20 cellular contexts compared by ENCODE assay signal in genomic region chr14:79080040-79080439, GRCh38.
DNase-seq lines count a peak whose midpoint lies in the region; ATAC-seq and TF ChIP-seq lines count a peak whose summit lies in the region.
"Had no signal": no experiment of that assay in that cellular context is flagged by ENCODE, and none has a peak within 500 bp of the region (broad histone marks: within the 10 kb centered on the region; RNA-seq: fewer than 3 reads in every experiment).

No MANE protein-coding gene starts in this region.

- no peak for TF ChIP-seq CTCF in gastroesophageal sphincter (IDR thresholded peaks at IDR 0.05)
- no peak for TF ChIP-seq CTCF in brain microvascular endothelial cell (IDR thresholded peaks at IDR 0.05; ENCODE audit: low read depth, low read length, missing control alignments)

- TF ChIP-seq POLR2A in gastroesophageal sphincter (IDR thresholded peaks at IDR 0.05), result no peak

- no peaks in the 10 kb centered on the region for H3K9me3 ChIP-seq in gastroesophageal sphincter
- H3K9me3 ChIP-seq: BE2C had no signal

- TF ChIP-seq EP300 in gastroesophageal sphincter (IDR thresholded peaks at IDR 0.05), result no peak

- H3K36me3 ChIP-seq in gastroesophageal sphincter (no peaks in the 10 kb centered on the region), brain microvascular endothelial cell (replicated peaks) (no peaks in the 10 kb centered on the region)
- H3K36me3 ChIP-seq: BE2C had no signal

- DNase-seq in NCI-H82 (lab: John Stamatoyannopoulos, UW) (peak; percentile 0), NCI-H82 treated with DMSO at 0.1 percent for 48 hours (lab: John Stamatoyannopoulos, UW; ENCODE audit: unreplicated experiment) (no peak), NCI-H69 (lab: John Stamatoyannopoulos, UW) (peak; percentile 54), UCSD-AML1 (lab: John Stamatoyannopoulos, UW; ENCODE audit: unreplicated experiment) (no peak), occipital lobe (lab: John Stamatoyannopoulos, UW) (no peak), brain microvascular endothelial cell (no peak)
- no peak for DNase-seq in activated naive CD4-positive, alpha-beta T cell treated with anti-CD3 and anti-CD28 coated beads, Interleukin-2, amount 50 U/mL, for 16 hours
- DNase-seq: 8988T; BE2C; C1 segment of cervical spinal cord; CD4-positive, alpha-beta T cell; DMS153; DND-41; EL; HFFc6 had no signal

- peak overlapping the region in 3 of 4 donors; percentile 9 to 44 (median 18) for H3K27ac ChIP-seq in gastroesophageal sphincter
- H3K27ac ChIP-seq in brain microvascular endothelial cell, result no peak overlapping the region
- H3K27ac ChIP-seq: HL-60 had no signal

- in situ Hi-C loops in brain microvascular endothelial cell (cut with HindIII; ENCODE audit: low pct_ligation_motif_present, low sequenced_read_pairs), result no loop called here

- H3K4me1 ChIP-seq in gastroesophageal sphincter, result peaks cover 3 to 28% (median 6%) of the 10 kb centered on the region in 3 donors
- H3K4me1 ChIP-seq: BE2C had no signal

- WGBS in gastroesophageal sphincter (ENCODE audit: low coverage in 1 of 2), 2 donors, result 20% methylated on average over 1 of the region's 1 CpG; no CpG with 5 or more reads in 1 of the 2 donors

- ATAC-seq in gastroesophageal sphincter, result no peak
- ATAC-seq: GM12878, GM23338, HCT116 had no signal

- H3K27me3 ChIP-seq in gastroesophageal sphincter, result no peaks in the 10 kb centered on the region
- no peaks in the 10 kb centered on the region for H3K27me3 ChIP-seq in brain microvascular endothelial cell (replicated peaks)
- H3K27me3 ChIP-seq: BE2C had no signal

- H3K4me3 ChIP-seq in gastroesophageal sphincter (no peak overlapping the region), brain microvascular endothelial cell (ENCODE audit: low read depth, low read length) (no peak overlapping the region)
- H3K4me3 ChIP-seq: GM12878, GM23338 had no signal

Comparison
In these comparisons a context has a peak if more than half of its experiments do, and no peak if none do; other contexts are left out.
1. DNase-seq: peak in NCI-H82 (single experiment) and NCI-H69 (single experiment); none in NCI-H82 treated with DMSO at 0.1 percent for 48 hours (single experiment), UCSD-AML1 (single experiment), occipital lobe (single experiment), activated naive CD4-positive, alpha-beta T cell treated with anti-CD3 and anti-CD28 coated beads, Interleukin-2, amount 50 U/mL, for 16 hours (single experiment) and brain microvascular endothelial cell (single experiment).